ENCODE assay signal across 18 cellular contexts in genomic region chr5:164680812-164681211, GRCh38.
"Had no signal": no experiment of that assay in that cellular context is flagged by ENCODE, and none has a peak within 500 bp of the region (broad histone marks: within the 10 kb centered on the region; RNA-seq: fewer than 3 reads in every experiment).

No MANE protein-coding gene starts in this region.

- H3K4me1 ChIP-seq: foreskin keratinocyte, spleen, testis, tibial nerve had no signal

- H3K36me3 ChIP-seq: neutrophil, spleen, tibial nerve had no signal

- DNase-seq: erythroblast; foreskin keratinocyte; islet precursor cell; mammary epithelial cell; mucosa of descending colon; naive thymus-derived CD8-positive, alpha-beta T cell; posterior cingulate gyrus; spleen; stimulated activated CD4-positive, alpha-beta T cell treated with anti-CD3 and anti-CD28 coated beads, Interleukin-15, amount 100 ng/mL, for 24 hours; stimulated activated CD4-positive, alpha-beta T cell treated with anti-CD3 and anti-CD28 coated beads, Interleukin-1b, Interleukin-23, amount 100 ng/mL, for 48 hours; stimulated activated CD4-positive, alpha-beta T cell treated with anti-CD3 and anti-CD28 coated beads, Interleukin-4, amount 100 ng/mL, for 24 hours; stimulated activated naive B cell treated with anti-CD40 and anti-IgM and Interleukin-4, amounts not matched to agents 10 μg/mL and 1 μg/mL and 100 μg/mL, for 72 hours; stimulated activated naive CD8-positive, alpha-beta T cell treated with anti-CD3 and anti-CD28 coated beads, Interleukin-15, amount 100 ng/mL, for 72 hours; testis had no signal

- H3K27ac ChIP-seq: foreskin keratinocyte, neutrophil, spleen, testis, tibial nerve had no signal

- FAIRE-seq: colon, endothelial cell of umbilical vein had no signal

- H3K9me3 ChIP-seq: mucosa of descending colon, neutrophil, spleen, testis, tibial nerve had no signal

- H3K4me3 ChIP-seq: mucosa of descending colon, spleen, testis, tibial nerve had no signal

- H3K27me3 ChIP-seq: foreskin keratinocyte, neutrophil, spleen, testis, tibial nerve had no signal
